Comparison of ENCODE assay signal across 1 cellular context in the genomic region with DNA sequence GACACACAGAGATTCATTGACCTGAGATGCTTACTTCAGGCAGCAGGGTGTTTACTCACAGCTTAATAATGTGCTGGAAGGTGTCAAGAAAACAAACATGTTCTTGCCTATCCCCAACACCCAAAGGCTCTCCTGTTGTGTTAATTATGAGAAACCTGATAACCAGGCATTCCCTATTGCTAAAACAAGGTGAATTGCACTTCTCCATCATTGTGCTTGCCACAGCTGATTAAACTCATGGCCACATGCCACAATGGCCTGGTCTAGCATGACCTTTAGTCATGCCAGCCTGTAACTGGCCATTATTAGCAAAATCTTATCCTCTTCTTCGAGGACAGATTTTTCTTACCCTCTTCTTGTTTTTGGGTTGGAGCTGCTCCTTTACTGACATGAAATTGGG.
TF ChIP-seq lines count a peak whose summit lies in the region.

No MANE protein-coding gene starts in this region.

TF ChIP-seq in IMR-90, 13 proteins besides CTCF, POLR2A, EP300 and RAD21:
- TF ChIP-seq, protein P1, sequence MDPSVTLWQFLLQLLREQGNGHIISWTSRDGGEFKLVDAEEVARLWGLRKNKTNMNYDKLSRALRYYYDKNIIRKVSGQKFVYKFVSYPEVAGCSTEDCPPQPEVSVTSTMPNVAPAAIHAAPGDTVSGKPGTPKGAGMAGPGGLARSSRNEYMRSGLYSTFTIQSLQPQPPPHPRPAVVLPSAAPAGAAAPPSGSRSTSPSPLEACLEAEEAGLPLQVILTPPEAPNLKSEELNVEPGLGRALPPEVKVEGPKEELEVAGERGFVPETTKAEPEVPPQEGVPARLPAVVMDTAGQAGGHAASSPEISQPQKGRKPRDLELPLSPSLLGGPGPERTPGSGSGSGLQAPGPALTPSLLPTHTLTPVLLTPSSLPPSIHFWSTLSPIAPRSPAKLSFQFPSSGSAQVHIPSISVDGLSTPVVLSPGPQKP (IDR thresholded peaks at IDR 0.05; ENCODE audit: borderline replicate concordance, low read depth, low read length): no peak
- no peak for TF ChIP-seq RCOR1 (IDR thresholded peaks at IDR 0.05; ENCODE audit: insufficient replicate concordance, low read length)
- no peak for TF ChIP-seq RFX5 (IDR thresholded peaks at IDR 0.05; ENCODE audit: low read depth, low read length)
- TF ChIP-seq FOS (IDR thresholded peaks at IDR 0.05; ENCODE audit: low read depth, low read length): no peak
- TF ChIP-seq SMC3 (IDR thresholded peaks at IDR 0.05; ENCODE audit: low read depth, low read length): no peak
- no peak for TF ChIP-seq NFE2L2 (IDR thresholded peaks at IDR 0.05; ENCODE audit: low read depth, low read length)
- TF ChIP-seq CEBPB (IDR thresholded peaks at IDR 0.05; ENCODE audit: low read depth, low read length): no peak
- no peak for TF ChIP-seq MAFK (IDR thresholded peaks at IDR 0.05; ENCODE audit: low read depth, low read length)
- no peak for TF ChIP-seq BHLHE40 (IDR thresholded peaks at IDR 0.05; ENCODE audit: low read depth, low read length)
- TF ChIP-seq USF2 (IDR thresholded peaks at IDR 0.05; ENCODE audit: low read depth, low read length): no peak
- TF ChIP-seq MXI1 (IDR thresholded peaks at IDR 0.05; ENCODE audit: borderline replicate concordance, low read depth, low read length): no peak
- TF ChIP-seq CHD1 (IDR thresholded peaks at IDR 0.05; ENCODE audit: low read depth, low read length): no peak
- no peak for TF ChIP-seq MAZ (IDR thresholded peaks at IDR 0.05; ENCODE audit: borderline replicate concordance, low read depth, low read length)
TF ChIP-seq in IMR-90: peak in this region for 0.
